In genomic region chr4:2927696-2928075, GRCh38 we compare ENCODE assay signal across 17 cellular contexts. TPM values are rescaled to one million over a fixed set of nuclear protein-coding genes. Genes with fewer than 3 reads are reported as not detected.
DNase-seq lines count a peak whose midpoint lies in the region; ATAC-seq and TF ChIP-seq lines count a peak whose summit lies in the region.
"Had no signal": no experiment of that assay in that cellular context is flagged by ENCODE, and none has a peak within 500 bp of the region (broad histone marks: within the 10 kb centered on the region; RNA-seq: fewer than 3 reads in every experiment).

No MANE protein-coding gene starts in this region.

- peaks cover 18 to 96% (median 81%) of the 10 kb centered on the region in 4 donors for H3K36me3 ChIP-seq in upper lobe of left lung

- no peak overlapping the region for H3K4me3 ChIP-seq in upper lobe of left lung
- H3K4me3 ChIP-seq: colonic mucosa had no signal

- no peaks in the 10 kb centered on the region for H3K9me3 Mint-ChIP-seq in activated naive CD4-positive, alpha-beta T cell treated with anti-CD3 and anti-CD28 coated beads, Interleukin-2, amount 50 U/mL, for 72 hours
- no peaks in the 10 kb centered on the region for H3K9me3 Mint-ChIP-seq in activated naive CD4-positive, alpha-beta T cell treated with anti-CD3 and anti-CD28 coated beads for 36 hours
- H3K9me3 Mint-ChIP-seq in activated T-helper 1 cell treated with anti-CD3 and anti-CD28 coated beads, Interleukin-12 subunit alpha, Interleukin-12 subunit beta, Interleukin-2, Interleukin-4 antibody, amounts not matched to agents 30 ng/mL and 10 ng/mL and 1 ng/mL, durations not matched to agents 14 hours and 24 hours and 36 hours: no peaks in the 10 kb centered on the region
- H3K9me3 Mint-ChIP-seq in memory B cell (no peaks in the 10 kb centered on the region), type B pancreatic cell (no peaks in the 10 kb centered on the region)
- H3K9me3 Mint-ChIP-seq: CD8-positive, alpha-beta memory T cell had no signal

- intact Hi-C loops in activated naive CD4-positive, alpha-beta T cell treated with anti-CD3 and anti-CD28 coated beads for 36 hours (cut with micrococcal nuclease): no loop called here
- intact Hi-C loops in activated T-helper 1 cell treated with anti-CD3 and anti-CD28 coated beads, Interleukin-12 subunit alpha, Interleukin-12 subunit beta, Interleukin-2, Interleukin-4 antibody, amounts not matched to agents 30 ng/mL and 10 ng/mL and 1 ng/mL, durations not matched to agents 14 hours and 24 hours and 36 hours (cut with micrococcal nuclease): no loop called here

- H3K27me3 Mint-ChIP-seq in activated naive CD4-positive, alpha-beta T cell treated with anti-CD3 and anti-CD28 coated beads for 36 hours (ENCODE audit: low read depth): no peaks in the 10 kb centered on the region
- H3K27me3 Mint-ChIP-seq in activated T-helper 1 cell treated with anti-CD3 and anti-CD28 coated beads, Interleukin-12 subunit alpha, Interleukin-12 subunit beta, Interleukin-2, Interleukin-4 antibody, amounts not matched to agents 30 ng/mL and 10 ng/mL and 1 ng/mL, durations not matched to agents 14 hours and 24 hours and 36 hours (ENCODE audit: insufficient read depth): no peaks in the 10 kb centered on the region
- no peaks in the 10 kb centered on the region for H3K27me3 Mint-ChIP-seq in memory B cell
- no peaks in the 10 kb centered on the region for H3K27me3 Mint-ChIP-seq in type B pancreatic cell
- H3K27me3 Mint-ChIP-seq: CD8-positive, alpha-beta memory T cell had no signal

- 92 to 96% methylated on average over 7 to 12 of the region's 12 CpGs for WGBS in upper lobe of left lung, 2 donors

- no peak for TF ChIP-seq POLR2A in upper lobe of left lung (IDR thresholded peaks at IDR 0.05)

- TF ChIP-seq CTCF in type B pancreatic cell (conservative IDR thresholded peaks at IDR 0.05) (no peak), upper lobe of left lung (IDR thresholded peaks at IDR 0.05) (no peak)

- H3K36me3 Mint-ChIP-seq in activated naive CD4-positive, alpha-beta T cell treated with anti-CD3 and anti-CD28 coated beads, Interleukin-2, amount 50 U/mL, for 72 hours: peaks cover 4% of the 10 kb centered on the region in 2 donors
- H3K36me3 Mint-ChIP-seq in activated naive CD4-positive, alpha-beta T cell treated with anti-CD3 and anti-CD28 coated beads for 36 hours (ENCODE audit: low read depth): peaks cover 16% of the 10 kb centered on the region
- H3K36me3 Mint-ChIP-seq in activated T-helper 1 cell treated with anti-CD3 and anti-CD28 coated beads, Interleukin-12 subunit alpha, Interleukin-12 subunit beta, Interleukin-2, Interleukin-4 antibody, amounts not matched to agents 30 ng/mL and 10 ng/mL and 1 ng/mL, durations not matched to agents 14 hours and 24 hours and 36 hours (ENCODE audit: low read depth): peaks cover 29% of the 10 kb centered on the region
- H3K36me3 Mint-ChIP-seq in memory B cell: peaks cover 25% of the 10 kb centered on the region
- H3K36me3 Mint-ChIP-seq in type B pancreatic cell: peaks cover 18% of the 10 kb centered on the region

- CTCF ChIA-PET in activated naive CD4-positive, alpha-beta T cell treated with anti-CD3 and anti-CD28 coated beads for 36 hours (lab: Charles Lee): interaction anchor here (1.4 kb wide), 1 partner anchor 27 kb away, joined by 3 read pairs; no protein-coding TSS in a partner anchor

- no peak for TF ChIP-seq EP300 in upper lobe of left lung (IDR thresholded peaks at IDR 0.05)

- ATAC-seq in activated naive CD4-positive, alpha-beta T cell treated with anti-CD3 and anti-CD28 coated beads, Interleukin-2, amount 50 U/mL, for 72 hours: no peak
- no peak for ATAC-seq in memory B cell (ENCODE audit: low read depth)
- no peak for ATAC-seq in upper lobe of left lung (ENCODE audit: low FRiP score in 2 of 2)
- ATAC-seq: Panc1, SK-N-SH treated with all-trans-retinoic acid at 6 μM for 48 hours had no signal

- H3K27me3 ChIP-seq in upper lobe of left lung: no peaks in the 10 kb centered on the region
- H3K27me3 ChIP-seq: colonic mucosa had no signal

- peak in 1 of 2 donors; percentile 42 for DNase-seq in activated naive CD4-positive, alpha-beta T cell treated with anti-CD3 and anti-CD28 coated beads, Interleukin-2, amount 50 U/mL, for 72 hours (ENCODE audit: low spot score in 2 of 2)
- no peak for DNase-seq in activated naive CD4-positive, alpha-beta T cell treated with anti-CD3 and anti-CD28 coated beads for 36 hours
- no peak for DNase-seq in activated T-helper 1 cell treated with anti-CD3 and anti-CD28 coated beads, Interleukin-12 subunit alpha, Interleukin-12 subunit beta, Interleukin-2, Interleukin-4 antibody, amounts not matched to agents 30 ng/mL and 10 ng/mL and 1 ng/mL, durations not matched to agents 14 hours and 24 hours and 36 hours (ENCODE audit: low spot score)
- DNase-seq in memory B cell (ENCODE audit: low spot score in 2 of 2) (no peak), type B pancreatic cell (ENCODE audit: extremely low spot score, unreplicated experiment) (no peak), NCI-H524 (lab: John Stamatoyannopoulos, UW) (no peak), NCI-H774 (lab: John Stamatoyannopoulos, UW) (no peak), upper lobe of left lung (no peak)
- DNase-seq: activated CD4-positive, alpha-beta T cell treated with anti-CD3 and anti-CD28 coated beads for 4 hours; colonic mucosa; DMS79 treated with DMSO at 0.1 percent for 48 hours; hippocampal formation; stimulated activated naive CD4-positive, alpha-beta T cell treated with Interleukin-2 at 50 U/mL for 16 hours; T-helper 9 cell had no signal

- peaks cover 33 to 59% (median 57%) of the 10 kb centered on the region in 4 donors for H3K4me1 ChIP-seq in upper lobe of left lung

- H3K27ac ChIP-seq in upper lobe of left lung: peak overlapping the region in 2 of 4 donors; percentile 87 to 94
- H3K27ac ChIP-seq: colonic mucosa had no signal

- H3K4me3 Mint-ChIP-seq in activated naive CD4-positive, alpha-beta T cell treated with anti-CD3 and anti-CD28 coated beads for 36 hours: no peak overlapping the region
- H3K4me3 Mint-ChIP-seq in activated T-helper 1 cell treated with anti-CD3 and anti-CD28 coated beads, Interleukin-12 subunit alpha, Interleukin-12 subunit beta, Interleukin-2, Interleukin-4 antibody, amounts not matched to agents 30 ng/mL and 10 ng/mL and 1 ng/mL, durations not matched to agents 14 hours and 24 hours and 36 hours: no peak overlapping the region
- no peak overlapping the region for H3K4me3 Mint-ChIP-seq in memory B cell
- H3K4me3 Mint-ChIP-seq in type B pancreatic cell: no peak overlapping the region

- H3K27ac Mint-ChIP-seq in activated naive CD4-positive, alpha-beta T cell treated with anti-CD3 and anti-CD28 coated beads, Interleukin-2, amount 50 U/mL, for 72 hours: peak overlapping the region; percentile 81 to 87
- no peak overlapping the region for H3K27ac Mint-ChIP-seq in activated naive CD4-positive, alpha-beta T cell treated with anti-CD3 and anti-CD28 coated beads for 36 hours
- peak overlapping the region; percentile 2 for H3K27ac Mint-ChIP-seq in activated T-helper 1 cell treated with anti-CD3 and anti-CD28 coated beads, Interleukin-12 subunit alpha, Interleukin-12 subunit beta, Interleukin-2, Interleukin-4 antibody, amounts not matched to agents 30 ng/mL and 10 ng/mL and 1 ng/mL, durations not matched to agents 14 hours and 24 hours and 36 hours
- peak overlapping the region; percentile 35 for H3K27ac Mint-ChIP-seq in memory B cell
- peak overlapping the region; percentile 69 for H3K27ac Mint-ChIP-seq in type B pancreatic cell

- H3K9me3 ChIP-seq in upper lobe of left lung: no peaks in the 10 kb centered on the region
- H3K9me3 ChIP-seq: colonic mucosa had no signal

- peaks cover 21% of the 10 kb centered on the region for H3K4me1 Mint-ChIP-seq in activated naive CD4-positive, alpha-beta T cell treated with anti-CD3 and anti-CD28 coated beads for 36 hours (ENCODE audit: low read depth)
- H3K4me1 Mint-ChIP-seq in activated T-helper 1 cell treated with anti-CD3 and anti-CD28 coated beads, Interleukin-12 subunit alpha, Interleukin-12 subunit beta, Interleukin-2, Interleukin-4 antibody, amounts not matched to agents 30 ng/mL and 10 ng/mL and 1 ng/mL, durations not matched to agents 14 hours and 24 hours and 36 hours (ENCODE audit: low read depth): peaks cover 21% of the 10 kb centered on the region
- H3K4me1 Mint-ChIP-seq in memory B cell (peaks cover 25% of the 10 kb centered on the region), type B pancreatic cell (ENCODE audit: unreplicated experiment) (peaks cover 5% of the 10 kb centered on the region)

RNA-seq across cellular contexts. Expression of gene NOP14, which starts 35.5 kb away (rescaled TPM):
- total RNA-seq in activated naive CD4-positive, alpha-beta T cell treated with anti-CD3 and anti-CD28 coated beads, Interleukin-2, amount 50 U/mL, for 72 hours: 10 to 100 TPM; 62.9 to 77.1 TPM
- total RNA-seq in activated naive CD4-positive, alpha-beta T cell treated with anti-CD3 and anti-CD28 coated beads for 36 hours: 10 to 100 TPM; 48.3 to 55.1 TPM
- 140 and 142 TPM in 2 replicates for total RNA-seq in activated T-helper 1 cell treated with anti-CD3 and anti-CD28 coated beads, Interleukin-12 subunit alpha, Interleukin-12 subunit beta, Interleukin-2, Interleukin-4 antibody, amounts not matched to agents 30 ng/mL and 10 ng/mL and 1 ng/mL, durations not matched to agents 14 hours and 24 hours and 36 hours
- 32.4 and 33.8 TPM in 2 replicates for total RNA-seq in type B pancreatic cell (ENCODE audit: low replicate concordance)
- total RNA-seq in upper lobe of left lung: 10 to 100 TPM; 17.2 to 30.4 (median 22.4) TPM

RNA-seq across cellular contexts. Expression of gene GRK4, which starts 35.7 kb away (rescaled TPM):
- total RNA-seq in activated naive CD4-positive, alpha-beta T cell treated with anti-CD3 and anti-CD28 coated beads, Interleukin-2, amount 50 U/mL, for 72 hours: 1 to 10 TPM; 2.9 to 7.2 TPM
- total RNA-seq in activated naive CD4-positive, alpha-beta T cell treated with anti-CD3 and anti-CD28 coated beads for 36 hours: 1 to 10 TPM; 1.3 to 2.1 TPM
- 4.4 and 4.5 TPM in 2 replicates for total RNA-seq in activated T-helper 1 cell treated with anti-CD3 and anti-CD28 coated beads, Interleukin-12 subunit alpha, Interleukin-12 subunit beta, Interleukin-2, Interleukin-4 antibody, amounts not matched to agents 30 ng/mL and 10 ng/mL and 1 ng/mL, durations not matched to agents 14 hours and 24 hours and 36 hours
- total RNA-seq in type B pancreatic cell (ENCODE audit: low replicate concordance) (8.9 and 9.3 TPM in 2 replicates), upper lobe of left lung (10 to 100 TPM in 1 of 6 donors, 1 to 10 TPM in 5; 3.3 to 10.4 (median 4.7) TPM)
